ENCODE assay signal across 23 cellular contexts in the genomic region with DNA sequence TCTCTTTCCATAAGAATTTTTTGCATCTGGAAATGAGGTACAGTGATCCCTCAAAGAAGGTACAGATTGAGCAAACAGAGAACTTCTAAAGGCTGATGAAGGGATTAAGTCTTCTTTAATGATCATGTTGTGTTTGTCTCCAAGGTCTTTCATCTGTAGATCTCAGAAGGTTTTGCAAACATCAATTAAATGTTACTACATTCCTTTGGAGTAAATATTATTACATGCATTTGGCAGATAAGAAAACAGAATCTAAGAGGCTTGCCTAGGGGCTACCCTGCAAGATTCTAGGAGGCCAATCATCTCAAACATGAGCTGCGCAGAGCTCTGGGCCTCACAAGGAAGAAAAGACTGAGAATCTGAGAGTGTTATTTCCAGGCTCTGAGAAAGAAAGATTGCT.
DNase-seq lines count a peak whose midpoint lies in the region; ATAC-seq and TF ChIP-seq lines count a peak whose summit lies in the region.
"Had no signal": no experiment of that assay in that cellular context is flagged by ENCODE, and none has a peak within 500 bp of the region (broad histone marks: within the 10 kb centered on the region; RNA-seq: fewer than 3 reads in every experiment).

No MANE protein-coding gene starts in this region.

- no peaks in the 10 kb centered on the region for H3K36me3 Mint-ChIP-seq in stimulated activated memory B cell treated with anti-CD40 and anti-IgM and Interleukin-4, amounts not matched to agents 10 μg/mL and 1 μg/mL and 100 μg/mL, for 72 hours
- H3K36me3 Mint-ChIP-seq: CD8-positive, alpha-beta T cell had no signal

- no peak overlapping the region for H2AFZ ChIP-seq in GM23248
- peak overlapping the region; percentile 44; the same call in 1 of the 2 replicates for H2AFZ ChIP-seq in OCI-LY7 (ENCODE audit: low read length)
- H2AFZ ChIP-seq in hepatocyte = no peak overlapping the region
- H2AFZ ChIP-seq: PC-9 had no signal

- H3K27me3 ChIP-seq in GM23248 (replicated peaks; ENCODE audit: insufficient read depth) (no peaks in the 10 kb centered on the region), hepatocyte (no peaks in the 10 kb centered on the region)
- H3K27me3 ChIP-seq: SJCRH30 had no signal

- no peak for ATAC-seq in stimulated activated memory B cell treated with anti-CD40 and anti-IgM and Interleukin-4, amounts not matched to agents 10 μg/mL and 1 μg/mL and 100 μg/mL, for 72 hours
- ATAC-seq: CD8-positive, alpha-beta T cell; K562; Right ventricle myocardium inferior had no signal

- H3K27ac ChIP-seq in GM23248 (no peak overlapping the region), OCI-LY7 (ENCODE audit: low read depth, low read length, poor library complexity, severe bottlenecking) (no peak overlapping the region), hepatocyte (no peak overlapping the region)
- H3K27ac ChIP-seq: PC-9, SJCRH30 had no signal

- in situ Hi-C loops in GM23248 (cut with MboI) = no loop called here

- H3K79me2 ChIP-seq in GM23248 (ENCODE audit: insufficient read depth) (no peaks in the 10 kb centered on the region), OCI-LY7 (ENCODE audit: insufficient read depth, low read depth, low read length) (no peaks in the 10 kb centered on the region), hepatocyte (no peaks in the 10 kb centered on the region)

- H3K4me1 Mint-ChIP-seq in stimulated activated memory B cell treated with anti-CD40 and anti-IgM and Interleukin-4, amounts not matched to agents 10 μg/mL and 1 μg/mL and 100 μg/mL, for 72 hours = peaks cover 20% of the 10 kb centered on the region

- no peaks in the 10 kb centered on the region for H3K36me3 ChIP-seq in GM23248 (ENCODE audit: low read depth)
- H3K36me3 ChIP-seq in OCI-LY7 (ENCODE audit: insufficient read depth, low read length) = peaks cover 4% of the 10 kb centered on the region; the same call in 1 of the 2 replicates
- no peaks in the 10 kb centered on the region for H3K36me3 ChIP-seq in hepatocyte (replicated peaks; ENCODE audit: insufficient read depth, low read depth)
- H3K36me3 ChIP-seq: SJCRH30 had no signal

- H3K4me3 Mint-ChIP-seq in stimulated activated memory B cell treated with anti-CD40 and anti-IgM and Interleukin-4, amounts not matched to agents 10 μg/mL and 1 μg/mL and 100 μg/mL, for 72 hours = no peak overlapping the region
- H3K4me3 Mint-ChIP-seq: CD8-positive, alpha-beta T cell had no signal

- POLR2A ChIA-PET in OCI-LY7 (lab: Charles Lee) = interaction anchor here (1.1 to 9.9 kb wide), 11 partner anchors 11 to 335 kb away, joined by 3 to 174 read pairs (median 5); a partner anchor contains a TSS

- DNase-seq in GM23248 (no peak), OCI-LY7 (ENCODE audit: low spot score) (no peak), hepatocyte (ENCODE audit: low spot score) (no peak), SKM-1 (lab: John Stamatoyannopoulos, UW; ENCODE audit: unreplicated experiment) (no peak), epidermal melanocyte (ENCODE audit: insufficient read length, low spot score) (no peak), NCI-H2081 treated with DMSO at 0.1 percent for 48 hours (lab: John Stamatoyannopoulos, UW) (no peak)
- DNase-seq: C1 segment of cervical spinal cord; CD8-positive, alpha-beta T cell; DMS 273 treated with DMSO at 0.1 percent for 48 hours; DMS79; GF-D8; Kasumi-1; NCI-H1092 treated with DMSO at 0.1 percent for 48 hours; NCI-H1436; NCI-H187; NCI-H2107; NCI-H524 treated with DMSO at 0.1 percent for 48 hours; NCI-H774; PC-9; SJCRH30 had no signal

- no TSS peak for BruUV-seq in OCI-LY7 (replicated peaks; lab: Mats Ljungman, UMichigan)

- H3K4me2 ChIP-seq in GM23248 (ENCODE audit: unreplicated experiment) = peak overlapping the region; percentile 62
- H3K4me2 ChIP-seq in OCI-LY7 (ENCODE audit: low read length) = no peak overlapping the region
- peak overlapping the region; percentile 19 for H3K4me2 ChIP-seq in hepatocyte
- H3K4me2 ChIP-seq: PC-9 had no signal

- H3K27me3 Mint-ChIP-seq in stimulated activated memory B cell treated with anti-CD40 and anti-IgM and Interleukin-4, amounts not matched to agents 10 μg/mL and 1 μg/mL and 100 μg/mL, for 72 hours = no peaks in the 10 kb centered on the region

- H3K27ac Mint-ChIP-seq in stimulated activated memory B cell treated with anti-CD40 and anti-IgM and Interleukin-4, amounts not matched to agents 10 μg/mL and 1 μg/mL and 100 μg/mL, for 72 hours = peak overlapping the region; percentile 39
- H3K27ac Mint-ChIP-seq: CD8-positive, alpha-beta T cell had no signal

- H3K9me2 ChIP-seq in GM23248 (ENCODE audit: insufficient read depth) = no peaks in the 10 kb centered on the region
- H3K9me2 ChIP-seq in OCI-LY7 (ENCODE audit: insufficient read depth, low read length) = no peaks in the 10 kb centered on the region
- no peaks in the 10 kb centered on the region for H3K9me2 ChIP-seq in hepatocyte (replicated peaks; ENCODE audit: insufficient read depth)

- TF ChIP-seq CTCF in OCI-LY7 (conservative IDR thresholded peaks at IDR 0.05; ENCODE audit: low read length) = no peak
- TF ChIP-seq CTCF in hepatocyte (IDR thresholded peaks at IDR 0.05; ENCODE audit: poor library complexity) = no peak

- H3K9me3 ChIP-seq in GM23248 (ENCODE audit: low read depth) = no peaks in the 10 kb centered on the region
- peaks cover 15% of the 10 kb centered on the region; the same call in 1 of the 2 replicates for H3K9me3 ChIP-seq in OCI-LY7 (ENCODE audit: low read length)
- no peaks in the 10 kb centered on the region for H3K9me3 ChIP-seq in hepatocyte (ENCODE audit: low read depth)
- H3K9me3 ChIP-seq: SJCRH30 had no signal

- H3K9me3 Mint-ChIP-seq in stimulated activated memory B cell treated with anti-CD40 and anti-IgM and Interleukin-4, amounts not matched to agents 10 μg/mL and 1 μg/mL and 100 μg/mL, for 72 hours = peaks cover 7% of the 10 kb centered on the region

- H4K20me1 ChIP-seq in GM23248 (ENCODE audit: insufficient read depth) = no peaks in the 10 kb centered on the region
- no peaks in the 10 kb centered on the region for H4K20me1 ChIP-seq in OCI-LY7 (ENCODE audit: insufficient read depth, low read length)
- no peaks in the 10 kb centered on the region for H4K20me1 ChIP-seq in hepatocyte (ENCODE audit: insufficient read depth, poor library complexity, severe bottlenecking)

- intact Hi-C loops in OCI-LY7 (cut with micrococcal nuclease; ENCODE audit: unreplicated experiment) = no loop called here

- no peak overlapping the region for H3K9ac ChIP-seq in GM23248

- H3F3A ChIP-seq in GM23248 (ENCODE audit: insufficient read depth) = peaks cover 11% of the 10 kb centered on the region

- peaks cover 18% of the 10 kb centered on the region for H3K4me1 ChIP-seq in GM23248 (ENCODE audit: insufficient read depth)
- peaks cover 66% of the 10 kb centered on the region for H3K4me1 ChIP-seq in OCI-LY7 (ENCODE audit: insufficient read depth, low read length, poor library complexity, severe bottlenecking)
- peaks cover 16% of the 10 kb centered on the region for H3K4me1 ChIP-seq in hepatocyte (ENCODE audit: insufficient read depth)
- H3K4me1 ChIP-seq: SJCRH30 had no signal

- H3K4me3 ChIP-seq in GM23248 = no peak overlapping the region
- no peak overlapping the region for H3K4me3 ChIP-seq in OCI-LY7 (ENCODE audit: low read depth, low read length, poor library complexity, severe bottlenecking)
- H3K4me3 ChIP-seq in hepatocyte = no peak overlapping the region
- H3K4me3 ChIP-seq: K562, PC-9, SJCRH30 had no signal

- CTCF ChIA-PET in OCI-LY7 (lab: Charles Lee; ENCODE audit: unreplicated experiment) = no interaction called here

- 100% methylated on average over 1 of the region's 1 CpG for WGBS in GM23248 (ENCODE audit: low coverage in 1 of 2, low lambda C conversion rate in 2 of 2, missing lambda C conversion rate in 2 of 2), 2 experiments
- 73% methylated on average over 1 of the region's 1 CpG for WGBS in hepatocyte (ENCODE audit: low lambda C conversion rate, missing lambda C conversion rate)
